Comparison of ENCODE assay signal across 1 cellular context in genomic region chr20:32110727-32111126, GRCh38.
TF ChIP-seq lines count a peak whose summit lies in the region.

No MANE protein-coding gene starts in this region.

TF ChIP-seq in WTC11, 78 proteins besides CTCF, POLR2A, EP300 and RAD21 (continued from another document):
- no peak for TF ChIP-seq GABPB1 (CRISPR knock-in tag; IDR thresholded peaks at IDR 0.05)
- no peak for TF ChIP-seq ZNF671 (CRISPR knock-in tag; IDR thresholded peaks at IDR 0.05)
- TF ChIP-seq IRF1 (CRISPR knock-in tag; IDR thresholded peaks at IDR 0.05): no peak
- TF ChIP-seq SP1 (CRISPR knock-in tag; conservative IDR thresholded peaks at IDR 0.05): no peak
- no peak for TF ChIP-seq MXD4 (CRISPR knock-in tag; IDR thresholded peaks at IDR 0.05; ENCODE audit: borderline replicate concordance)
- TF ChIP-seq SOX15 (CRISPR knock-in tag; IDR thresholded peaks at IDR 0.05): no peak
